In genomic region chr12:123024819-123025391, GRCh38 we compare ENCODE assay signal across 11 cellular contexts. TPM values are rescaled to one million over a fixed set of nuclear protein-coding genes. Genes with fewer than 3 reads are reported as not detected.
DNase-seq lines count a peak whose midpoint lies in the region; ATAC-seq and TF ChIP-seq lines count a peak whose summit lies in the region.
"Had no signal": no experiment of that assay in that cellular context is flagged by ENCODE, and none has a peak within 500 bp of the region (broad histone marks: within the 10 kb centered on the region; RNA-seq: fewer than 3 reads in every experiment).

No MANE protein-coding gene starts in this region.

- H3K4me1 ChIP-seq in endocrine pancreas (ENCODE audit: control insufficient read depth, insufficient read depth, low read length) = no peaks in the 10 kb centered on the region

- H3K4me3 Mint-ChIP-seq in activated T-cell treated with anti-CD3 and anti-CD28 coated beads, Interleukin-2, amount 50 U/mL, for 4 hours = no peak overlapping the region
- peak overlapping the region; percentile 60 for H3K4me3 Mint-ChIP-seq in stimulated activated naive CD8-positive, alpha-beta T cell treated with anti-CD3 and anti-CD28 coated beads, Interleukin-15, Interleukin-2, amounts not matched to agents 100 ng/mL and 50 ng/mL, for 24 hours
- H3K4me3 Mint-ChIP-seq in osteocyte (ENCODE audit: unreplicated experiment) = no peak overlapping the region
- H3K4me3 Mint-ChIP-seq: IgD-negative memory B cell had no signal

- no peak for DNase-seq in activated T-cell treated with anti-CD3 and anti-CD28 coated beads, Interleukin-2, amount 50 U/mL, for 4 hours
- DNase-seq in activated T-cell treated with anti-CD3 and anti-CD28 coated beads for 4 hours (no peak), osteocyte (ENCODE audit: extremely low spot score, unreplicated experiment) (no peak)
- peak; percentile 13 to 40 for DNase-seq in activated CD4-positive, alpha-beta T cell treated with anti-CD3 and anti-CD28 coated beads, Interleukin-2, amount 50 U/mL, for 48 hours
- no peak for DNase-seq in activated effector memory CD4-positive, alpha-beta T cell treated with anti-CD3 and anti-CD28 coated beads, Interleukin-2, amount 50 U/mL, for 16 hours
- DNase-seq: activated effector memory CD4-positive, alpha-beta T cell treated with Interleukin-2 at 50 U/mL for 16 hours had no signal

- H3K9me3 Mint-ChIP-seq in activated T-cell treated with anti-CD3 and anti-CD28 coated beads, Interleukin-2, amount 50 U/mL, for 4 hours = no peaks in the 10 kb centered on the region
- H3K9me3 Mint-ChIP-seq in stimulated activated naive CD8-positive, alpha-beta T cell treated with anti-CD3 and anti-CD28 coated beads, Interleukin-15, Interleukin-2, amounts not matched to agents 100 ng/mL and 50 ng/mL, for 24 hours = no peaks in the 10 kb centered on the region
- no peaks in the 10 kb centered on the region for H3K9me3 Mint-ChIP-seq in osteocyte (ENCODE audit: unreplicated experiment)
- H3K9me3 Mint-ChIP-seq: IgD-negative memory B cell had no signal

- H3K4me1 Mint-ChIP-seq in activated T-cell treated with anti-CD3 and anti-CD28 coated beads, Interleukin-2, amount 50 U/mL, for 4 hours (ENCODE audit: low read depth) = peaks cover 21% of the 10 kb centered on the region
- peaks cover 24% of the 10 kb centered on the region for H3K4me1 Mint-ChIP-seq in stimulated activated naive CD8-positive, alpha-beta T cell treated with anti-CD3 and anti-CD28 coated beads, Interleukin-15, Interleukin-2, amounts not matched to agents 100 ng/mL and 50 ng/mL, for 24 hours (ENCODE audit: low read depth)
- H3K4me1 Mint-ChIP-seq in osteocyte (ENCODE audit: unreplicated experiment) = peaks cover 5% of the 10 kb centered on the region

- peak overlapping the region; percentile 58 for H3K27ac Mint-ChIP-seq in stimulated activated naive CD8-positive, alpha-beta T cell treated with anti-CD3 and anti-CD28 coated beads, Interleukin-15, Interleukin-2, amounts not matched to agents 100 ng/mL and 50 ng/mL, for 24 hours
- no peak overlapping the region for H3K27ac Mint-ChIP-seq in osteocyte (ENCODE audit: unreplicated experiment)

- TF ChIP-seq CTCF in osteocyte (IDR thresholded peaks at IDR 0.05) = no peak

- H3K27me3 Mint-ChIP-seq in activated T-cell treated with anti-CD3 and anti-CD28 coated beads, Interleukin-2, amount 50 U/mL, for 4 hours (ENCODE audit: low read depth) = no peaks in the 10 kb centered on the region
- H3K27me3 Mint-ChIP-seq in stimulated activated naive CD8-positive, alpha-beta T cell treated with anti-CD3 and anti-CD28 coated beads, Interleukin-15, Interleukin-2, amounts not matched to agents 100 ng/mL and 50 ng/mL, for 24 hours = no peaks in the 10 kb centered on the region
- H3K27me3 Mint-ChIP-seq in osteocyte (ENCODE audit: unreplicated experiment) = no peaks in the 10 kb centered on the region

- H3K36me3 Mint-ChIP-seq in activated T-cell treated with anti-CD3 and anti-CD28 coated beads, Interleukin-2, amount 50 U/mL, for 4 hours (ENCODE audit: insufficient read depth) = peaks cover 6% of the 10 kb centered on the region
- no peaks in the 10 kb centered on the region for H3K36me3 Mint-ChIP-seq in stimulated activated naive CD8-positive, alpha-beta T cell treated with anti-CD3 and anti-CD28 coated beads, Interleukin-15, Interleukin-2, amounts not matched to agents 100 ng/mL and 50 ng/mL, for 24 hours (ENCODE audit: low read depth)
- no peaks in the 10 kb centered on the region for H3K36me3 Mint-ChIP-seq in osteocyte (ENCODE audit: unreplicated experiment)

- no peaks in the 10 kb centered on the region for H3K9me3 ChIP-seq in endocrine pancreas (ENCODE audit: control insufficient read depth, low read length)

- no peaks in the 10 kb centered on the region for H3K36me3 ChIP-seq in endocrine pancreas (ENCODE audit: control insufficient read depth, insufficient read depth, low read length)

- peak; percentile 89 to 91 for ATAC-seq in activated T-cell treated with anti-CD3 and anti-CD28 coated beads, Interleukin-2, amount 50 U/mL, for 4 hours
- ATAC-seq in HG03460 (IDR thresholded peaks at IDR 0.05; ENCODE audit: unreplicated experiment) = no peak
- ATAC-seq: left lobe of liver had no signal

- no peak overlapping the region for H3K9ac ChIP-seq in endocrine pancreas (ENCODE audit: control insufficient read depth, insufficient read depth, low read length)

- H3K27me3 ChIP-seq in endocrine pancreas (ENCODE audit: control insufficient read depth, insufficient read depth, low read length) = no peaks in the 10 kb centered on the region

- H3K4me3 ChIP-seq in endocrine pancreas (ENCODE audit: control insufficient read depth, insufficient read depth, low read length) = peak overlapping the region; percentile 1

RNA-seq across cellular contexts. Expression of gene ARL6IP4, which starts 44.4 kb away (rescaled TPM):
- 100 to 1,000 TPM; 118 to 141 (median 129) TPM for total RNA-seq in activated T-cell treated with anti-CD3 and anti-CD28 coated beads, Interleukin-2, amount 50 U/mL, for 4 hours
- total RNA-seq in osteocyte = 166 and 171 TPM in 2 replicates

RNA-seq across cellular contexts. Expression of gene OGFOD2, which starts 49.9 kb away (rescaled TPM):
- total RNA-seq in activated T-cell treated with anti-CD3 and anti-CD28 coated beads, Interleukin-2, amount 50 U/mL, for 4 hours = 10 to 100 TPM; 23.1 to 25.5 (median 24.7) TPM
- total RNA-seq in osteocyte = 16.7 and 20.2 TPM in 2 replicates

RNA-seq across cellular contexts. Expression of gene ABCB9, which starts 58.6 kb away (rescaled TPM):
- total RNA-seq in activated T-cell treated with anti-CD3 and anti-CD28 coated beads, Interleukin-2, amount 50 U/mL, for 4 hours = 1 to 10 TPM; 2.3 to 3.2 (median 2.9) TPM
- total RNA-seq in osteocyte = 13.1 and 13.4 TPM in 2 replicates

Comparison
In these comparisons a context has a peak if more than half of its experiments do, and no peak if none do; other contexts are left out.
1. DNase-seq: peak in activated CD4-positive, alpha-beta T cell treated with anti-CD3 and anti-CD28 coated beads, Interleukin-2, amount 50 U/mL, for 48 hours (2 of 2); none in activated T-cell treated with anti-CD3 and anti-CD28 coated beads, Interleukin-2, amount 50 U/mL, for 4 hours (single experiment), activated T-cell treated with anti-CD3 and anti-CD28 coated beads for 4 hours (single experiment), osteocyte (single experiment) and activated effector memory CD4-positive, alpha-beta T cell treated with anti-CD3 and anti-CD28 coated beads, Interleukin-2, amount 50 U/mL, for 16 hours (single experiment).